Comparison of ENCODE assay signal across 8 cellular contexts in genomic region chr16:74999683-75000480, GRCh38. TPM values are rescaled to one million over a fixed set of nuclear protein-coding genes. Genes with fewer than 3 reads are reported as not detected.
DNase-seq lines count a peak whose midpoint lies in the region; ATAC-seq, FAIRE-seq and TF ChIP-seq lines count a peak whose summit lies in the region.

No MANE protein-coding gene starts in this region.

- DNase-seq in NK-92 treated with Interleukin-12 subunit alpha and Interleukin-12 subunit beta, amount 100 ng/mL, for 24 hours (lab: John Stamatoyannopoulos, UW), result peak; percentile 68
- DNase-seq in NK-92 (lab: John Stamatoyannopoulos, UW; ENCODE audit: unreplicated experiment), result no peak
- peak; percentile 83 for DNase-seq in activated CD4-positive, alpha-beta T cell treated with anti-CD3 and anti-CD28 coated beads for 36 hours
- peak; percentile 69 for DNase-seq in colonic mucosa
- DNase-seq in HepG2 (ENCODE audit: low spot score), result peak; percentile 44
- DNase-seq in stimulated activated CD4-positive, alpha-beta T cell treated with anti-CD3 and anti-CD28 coated beads, Interleukin-2, amount 100 ng/mL, for 24 hours, result peak; percentile 54 to 67
- DNase-seq in NOMO-1 (lab: John Stamatoyannopoulos, UW; ENCODE audit: unreplicated experiment in 2 of 2), result no peak

- BruUV-seq in HepG2 (replicated peaks; lab: Mats Ljungman, UMichigan), result no TSS peak

- WGBS in HepG2 (ENCODE audit: low lambda C conversion rate), result under 1% methylated on average over 37 of the region's 66 CpGs

- POLR2A ChIA-PET in activated CD4-positive, alpha-beta T cell treated with anti-CD3 and anti-CD28 coated beads for 36 hours (lab: Charles Lee), result no interaction called here
- POLR2A ChIA-PET in HepG2 (lab: Yijun Ruan, JAX), result interaction anchor here (0.7 kb wide), 1 partner anchor 15 kb away, joined by 4 read pairs; the partner anchor contains the start of gene WDR59

- H3K4me3 ChIP-seq in Loucy (ENCODE audit: low read length, poor library complexity, severe bottlenecking) (peak overlapping the region; percentile 100), colonic mucosa (peak overlapping the region; percentile 84), HepG2 (replicated peaks in 1 of 3; ENCODE audit: insufficient read depth in 1 of 3, low read depth in 2 of 3, low read length in 3 of 3) (peak overlapping the region; percentile 76 to 94 (median 80))

- no peaks in the 10 kb centered on the region for H3K9me3 Mint-ChIP-seq in activated CD4-positive, alpha-beta T cell treated with anti-CD3 and anti-CD28 coated beads for 36 hours (ENCODE audit: low read depth)

- H3K36me3 Mint-ChIP-seq in activated CD4-positive, alpha-beta T cell treated with anti-CD3 and anti-CD28 coated beads for 36 hours (ENCODE audit: low read depth), result peaks cover 16% of the 10 kb centered on the region

- H3F3A ChIP-seq in Loucy (ENCODE audit: low read depth), result no peaks in the 10 kb centered on the region

- peaks cover 45% of the 10 kb centered on the region for H3K4me1 Mint-ChIP-seq in activated CD4-positive, alpha-beta T cell treated with anti-CD3 and anti-CD28 coated beads for 36 hours

- TF ChIP-seq RAD21 in HepG2 (CRISPR knock-in tag; IDR thresholded peaks at IDR 0.05), result peak; percentile 37; the same call in 1 of the 2 replicates

- TF ChIP-seq POLR2A in HepG2 (IDR thresholded peaks at IDR 0.05; ENCODE audit: insufficient read depth in 1 of 2, low read depth in 2 of 2, low read length in 2 of 2), result no peak

- H3K9ac ChIP-seq in Loucy (ENCODE audit: low read depth, low read length, poor library complexity, severe bottlenecking) (peak overlapping the region; percentile 99), colonic mucosa (ENCODE audit: low read depth in 2 of 2, low read length in 2 of 2) (peak overlapping the region; percentile 62 to 64), HepG2 (ENCODE audit: insufficient read depth, low read depth, low read length) (peak overlapping the region; percentile 81)

- ATAC-seq in activated CD4-positive, alpha-beta T cell treated with anti-CD3 and anti-CD28 coated beads for 36 hours, result peak; percentile 65
- peak; percentile 49 for ATAC-seq in HepG2

- CTCF ChIA-PET in activated CD4-positive, alpha-beta T cell treated with anti-CD3 and anti-CD28 coated beads for 36 hours (lab: Charles Lee), result interaction anchor here (1.0 to 5.5 kb wide), 5 partner anchors 12 to 111 kb away, joined by 3 to 114 read pairs (median 18); partner anchors contain the start of gene WDR59
- CTCF ChIA-PET in HepG2 (lab: Yijun Ruan, JAX; ENCODE audit: low intra/inter-chr PET ratio, low total read pairs), result no interaction called here

- H3K27me3 Mint-ChIP-seq in activated CD4-positive, alpha-beta T cell treated with anti-CD3 and anti-CD28 coated beads for 36 hours, result peaks cover 4% of the 10 kb centered on the region

- H3K4me1 ChIP-seq in Loucy (ENCODE audit: insufficient read depth, low read length, poor library complexity, severe bottlenecking) (peaks cover 27% of the 10 kb centered on the region), colonic mucosa (no peaks in the 10 kb centered on the region), HepG2 (ENCODE audit: insufficient read depth, low read length) (peaks cover 75% of the 10 kb centered on the region)

- H3K27ac Mint-ChIP-seq in activated CD4-positive, alpha-beta T cell treated with anti-CD3 and anti-CD28 coated beads for 36 hours, result peak overlapping the region; percentile 69

- TF ChIP-seq EP300 in HepG2 (IDR thresholded peaks at IDR 0.05; ENCODE audit: low read depth in 2 of 2, low read length in 2 of 2) (no peak), HepG2 (CRISPR knock-in tag; IDR thresholded peaks at IDR 0.05; ENCODE audit: borderline replicate concordance) (peak; percentile 37; the same call in 1 of the 2 replicates)

- H4K20me1 ChIP-seq in Loucy (ENCODE audit: insufficient read depth, low read length, poor library complexity, severe bottlenecking), result peaks cover 55% of the 10 kb centered on the region
- peaks cover 52% of the 10 kb centered on the region for H4K20me1 ChIP-seq in HepG2 (ENCODE audit: insufficient read depth, low read length)

- no peak for FAIRE-seq in HepG2 (lab: Jason Lieb, UNC)

- H3K36me3 ChIP-seq in Loucy (ENCODE audit: insufficient read depth, low read length) (peaks cover 14% of the 10 kb centered on the region; the same call in 1 of the 2 replicates), colonic mucosa (no peaks in the 10 kb centered on the region), HepG2 (replicated peaks in 1 of 2; ENCODE audit: control insufficient read depth in 1 of 2, insufficient read depth in 2 of 2, low read length in 2 of 2) (peaks cover 5 to 7% of the 10 kb centered on the region in 2 experiments)

- H3K79me2 ChIP-seq in Loucy (ENCODE audit: insufficient read depth, low read length) (peaks cover 58% of the 10 kb centered on the region), HepG2 (ENCODE audit: insufficient read depth, low read length) (peaks cover 57% of the 10 kb centered on the region)

- no peak overlapping the region for H2AFZ ChIP-seq in Loucy (ENCODE audit: low read length)
- H2AFZ ChIP-seq in HepG2 (ENCODE audit: low read length), result no peak overlapping the region

- peak overlapping the region; percentile 52 for H3K27ac ChIP-seq in colonic mucosa
- peak overlapping the region; percentile 61 for H3K27ac ChIP-seq in HepG2 (ENCODE audit: extremely low read length, insufficient read depth, low read length)

- peak overlapping the region; percentile 86 for H3K4me2 ChIP-seq in Loucy (ENCODE audit: low read depth, low read length, poor library complexity, severe bottlenecking)
- peak overlapping the region; percentile 89 for H3K4me2 ChIP-seq in HepG2 (ENCODE audit: low read depth, low read length)

- H3K4me3 Mint-ChIP-seq in activated CD4-positive, alpha-beta T cell treated with anti-CD3 and anti-CD28 coated beads for 36 hours, result peak overlapping the region; percentile 87

- H3K9me3 ChIP-seq in Loucy (ENCODE audit: insufficient read depth, low read depth, low read length) (no peaks in the 10 kb centered on the region), colonic mucosa (no peaks in the 10 kb centered on the region), HepG2 (ENCODE audit: low read length) (no peaks in the 10 kb centered on the region)

- in situ Hi-C loops in HepG2 (cut with HindIII; ENCODE audit: extremely low pct_ligation_motif_present, low pct_unique_long_range_greater_than_20kb), result loop anchor here (10.0 kb wide), 1 partner anchor 105 kb away; no protein-coding TSS in a partner anchor

- H3K27me3 ChIP-seq in Loucy (ENCODE audit: insufficient read depth, low read length, poor library complexity, severe bottlenecking) (peaks cover 23% of the 10 kb centered on the region), colonic mucosa (no peaks in the 10 kb centered on the region), HepG2 (ENCODE audit: control insufficient read depth in 1 of 2, insufficient read depth in 2 of 2, low read length in 2 of 2) (no peaks in the 10 kb centered on the region; a peak in 1 of 5 replicates)

- H3K9me2 ChIP-seq in Loucy (replicated peaks; ENCODE audit: low read depth, low read length), result no peaks in the 10 kb centered on the region

- TF ChIP-seq CTCF in Loucy (conservative IDR thresholded peaks at IDR 0.05; ENCODE audit: low read length) (no peak), colonic mucosa (IDR thresholded peaks at IDR 0.05) (no peak), HepG2 (CRISPR knock-in tag; IDR thresholded peaks at IDR 0.05) (0 out of 2 replicates have a peak, but pooled peaks have one; percentile 20)

- intact Hi-C loops in activated CD4-positive, alpha-beta T cell treated with anti-CD3 and anti-CD28 coated beads for 36 hours (cut with DNase I, micrococcal nuclease), result loop anchor here (1.0 to 10.0 kb wide), 5 partner anchors 11 to 645 kb away; partner anchors contain the start of genes KARS1 (in 1 of the 2), MLKL (in 1 of the 2) and TERF2IP (in 1 of the 2)
- intact Hi-C loops in colonic mucosa (cut with DNase I) (loop anchor here (2.0 kb wide), 1 partner anchor 111 kb away; no protein-coding TSS in a partner anchor), HepG2 (cut with micrococcal nuclease; ENCODE audit: unreplicated experiment) (loop anchor here (5.0 kb wide), 1 partner anchor 247 kb away; no protein-coding TSS in a partner anchor)

RNA-seq across cellular contexts. Expression of gene ZNRF1, which starts 1.1 kb away (rescaled TPM):
- 10 to 100 TPM; 35.2 to 42.9 TPM for total RNA-seq in activated CD4-positive, alpha-beta T cell treated with anti-CD3 and anti-CD28 coated beads for 36 hours
- total RNA-seq in colonic mucosa, result 10 to 100 TPM; 27.7 to 29.7 TPM
- total RNA-seq in HepG2 (2016; rRNA removed; fragmentation: Illumina TruSeq; extraction: Trizol), result 32.3 and 43.9 TPM in 2 replicates
- 46.2 and 52.2 TPM in 2 replicates for total RNA-seq in HepG2 (2016; cell fraction: cytosol; rRNA removed; fragmentation: Illumina TruSeq; extraction: Trizol; ENCODE audit: low read depth)
- total RNA-seq in HepG2 (2016; cell fraction: insoluble cytoplasmic fraction; rRNA removed; fragmentation: Illumina TruSeq; extraction: Trizol), result 26.3 and 43.8 TPM in 2 replicates
- 73.9 and 84.0 TPM in 2 replicates for total RNA-seq in HepG2 (2016; cell fraction: membrane; rRNA removed; fragmentation: Illumina TruSeq; extraction: Trizol)
- total RNA-seq in HepG2 (2016; cell fraction: nucleus; rRNA removed; fragmentation: Illumina TruSeq; extraction: Trizol), result 34.9 and 38.5 TPM in 2 replicates
- 57.8 and 58.7 TPM in 2 replicates for polyA plus RNA-seq in HepG2 (2011; rRNA removed)
- polyA plus RNA-seq in HepG2 (2011; cell fraction: cytosol; rRNA removed), result 49.3 and 50.7 TPM in 2 replicates
- 53.8 and 60.6 TPM in 2 replicates for polyA plus RNA-seq in HepG2 (2011; cell fraction: nucleus; rRNA removed)
- 60.3 and 61.1 TPM in 2 replicates for polyA plus RNA-seq in HepG2 (2012)
- polyA plus RNA-seq in HepG2 (2016; cell fraction: cytosol; fragmentation: Illumina TruSeq; extraction: Trizol; ENCODE audit: low read depth), result 58.2 and 74.1 TPM in 2 replicates
- 57.0 and 68.2 TPM in 2 replicates for polyA plus RNA-seq in HepG2 (2016; cell fraction: insoluble cytoplasmic fraction; fragmentation: Illumina TruSeq; extraction: Trizol; ENCODE audit: low read depth)
- polyA plus RNA-seq in HepG2 (2016; cell fraction: membrane; fragmentation: Illumina TruSeq; extraction: Trizol; ENCODE audit: low read depth), result 93.8 and 103 TPM in 2 replicates
- 95.3 and 97.7 TPM in 2 replicates for polyA plus RNA-seq in HepG2 (2016; cell fraction: nucleus; fragmentation: Illumina TruSeq; extraction: Trizol; ENCODE audit: insufficient read depth, low read depth)
- 21.3 and 56.1 TPM in 2 replicates for polyA minus RNA-seq in HepG2 (2011; rRNA and poly(A)+ RNA removed; ENCODE audit: low replicate concordance)
- polyA minus RNA-seq in HepG2 (2011; cell fraction: cytosol; rRNA and poly(A)+ RNA removed), result 36.5 and 37.9 TPM in 2 replicates
- polyA minus RNA-seq in HepG2 (2011; cell fraction: nucleus; rRNA and poly(A)+ RNA removed), result 56.4 and 57.4 TPM in 2 replicates

RNA-seq across cellular contexts. Expression of gene WDR59, which starts 15.0 kb away (rescaled TPM):
- 10 to 100 TPM; 69.2 to 91.4 TPM for total RNA-seq in activated CD4-positive, alpha-beta T cell treated with anti-CD3 and anti-CD28 coated beads for 36 hours
- 10 to 100 TPM; 46.5 to 48.3 TPM for total RNA-seq in colonic mucosa
- 59.6 and 65.2 TPM in 2 replicates for total RNA-seq in HepG2 (2016; rRNA removed; fragmentation: Illumina TruSeq; extraction: Trizol)
- total RNA-seq in HepG2 (2016; cell fraction: cytosol; rRNA removed; fragmentation: Illumina TruSeq; extraction: Trizol; ENCODE audit: low read depth), result 39.7 and 43.0 TPM in 2 replicates
- 53.3 and 75.1 TPM in 2 replicates for total RNA-seq in HepG2 (2016; cell fraction: insoluble cytoplasmic fraction; rRNA removed; fragmentation: Illumina TruSeq; extraction: Trizol)
- 30.0 and 33.1 TPM in 2 replicates for total RNA-seq in HepG2 (2016; cell fraction: membrane; rRNA removed; fragmentation: Illumina TruSeq; extraction: Trizol)
- 99.3 and 116 TPM in 2 replicates for total RNA-seq in HepG2 (2016; cell fraction: nucleus; rRNA removed; fragmentation: Illumina TruSeq; extraction: Trizol)
- 305 and 306 TPM in 2 replicates for polyA plus RNA-seq in HepG2 (2011; rRNA removed)
- polyA plus RNA-seq in HepG2 (2011; cell fraction: cytosol; rRNA removed), result 138 and 145 TPM in 2 replicates
- polyA plus RNA-seq in HepG2 (2011; cell fraction: nucleus; rRNA removed), result 679 and 865 TPM in 2 replicates
- polyA plus RNA-seq in HepG2 (2012), result 137 and 153 TPM in 2 replicates
- 19.6 and 23.0 TPM in 2 replicates for polyA plus RNA-seq in HepG2 (2016; cell fraction: cytosol; fragmentation: Illumina TruSeq; extraction: Trizol; ENCODE audit: low read depth)
- polyA plus RNA-seq in HepG2 (2016; cell fraction: insoluble cytoplasmic fraction; fragmentation: Illumina TruSeq; extraction: Trizol; ENCODE audit: low read depth), result 81.5 and 84.5 TPM in 2 replicates
- 29.2 and 35.3 TPM in 2 replicates for polyA plus RNA-seq in HepG2 (2016; cell fraction: membrane; fragmentation: Illumina TruSeq; extraction: Trizol; ENCODE audit: low read depth)
- polyA plus RNA-seq in HepG2 (2016; cell fraction: nucleus; fragmentation: Illumina TruSeq; extraction: Trizol; ENCODE audit: insufficient read depth, low read depth), result 510 and 518 TPM in 2 replicates
- polyA minus RNA-seq in HepG2 (2011; rRNA and poly(A)+ RNA removed; ENCODE audit: low replicate concordance), result 88.4 and 308 TPM in 2 replicates
- polyA minus RNA-seq in HepG2 (2011; cell fraction: cytosol; rRNA and poly(A)+ RNA removed), result 73.9 and 99.1 TPM in 2 replicates
- polyA minus RNA-seq in HepG2 (2011; cell fraction: nucleus; rRNA and poly(A)+ RNA removed), result 316 and 324 TPM in 2 replicates

Comparison
In these comparisons a context has a peak if more than half of its experiments do, and no peak if none do; other contexts are left out.
1. DNase-seq: peak in NK-92 treated with Interleukin-12 subunit alpha and Interleukin-12 subunit beta, amount 100 ng/mL, for 24 hours (single experiment), activated CD4-positive, alpha-beta T cell treated with anti-CD3 and anti-CD28 coated beads for 36 hours (single experiment), colonic mucosa (single experiment), HepG2 (single experiment) and stimulated activated CD4-positive, alpha-beta T cell treated with anti-CD3 and anti-CD28 coated beads, Interleukin-2, amount 100 ng/mL, for 24 hours (2 of 2); none in NK-92 (single experiment) and NOMO-1 (0 of 2).
2. Peak in every context shown above with its lines, with median percentiles within 50 percentile points of each other: H3K4me3 ChIP-seq and H3K9ac ChIP-seq.